ENCODE assay signal across 10 cellular contexts in the genomic region with DNA sequence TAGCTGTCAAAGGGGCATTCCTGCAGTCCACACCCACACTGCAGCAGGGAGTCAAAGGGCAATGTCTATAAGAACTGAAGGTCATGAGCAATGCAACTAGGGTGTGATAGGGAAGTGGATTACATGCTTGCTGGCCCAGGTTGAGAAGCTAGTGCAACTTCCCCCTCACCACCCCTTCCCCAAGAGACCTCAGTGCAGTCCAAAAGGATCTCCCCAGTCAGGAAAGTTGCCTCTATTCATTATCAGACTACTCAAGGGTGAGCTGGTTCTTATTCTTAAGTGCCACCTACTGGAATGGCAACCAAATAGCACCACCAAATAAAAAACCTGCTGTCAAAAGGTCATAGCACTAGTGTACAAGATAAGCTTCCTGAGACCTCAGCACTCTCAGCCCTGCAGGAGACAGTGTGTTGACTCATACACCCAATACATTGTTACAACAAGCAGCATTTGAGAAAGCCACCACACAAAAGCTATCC. TPM values are rescaled to one million over a fixed set of nuclear protein-coding genes. Genes with fewer than 3 reads are reported as not detected.
DNase-seq lines count a peak whose midpoint lies in the region; ATAC-seq, FAIRE-seq and TF ChIP-seq lines count a peak whose summit lies in the region.
"Had no signal": no experiment of that assay in that cellular context is flagged by ENCODE, and none has a peak within 500 bp of the region (broad histone marks: within the 10 kb centered on the region; RNA-seq: fewer than 3 reads in every experiment).

No MANE protein-coding gene starts in this region.

- in situ Hi-C loops in astrocyte of the cerebellum (cut with HindIII; ENCODE audit: low sequenced_read_pairs), result no loop called here

- H3K27me3 ChIP-seq in upper lobe of left lung, result no peaks in the 10 kb centered on the region

- FAIRE-seq in frontal cortex (lab: Jason Lieb, UNC), result no peak
- FAIRE-seq: G401.6 had no signal

- no peaks in the 10 kb centered on the region for H3K36me3 ChIP-seq in upper lobe of left lung

- TF ChIP-seq POLR2A in upper lobe of left lung (IDR thresholded peaks at IDR 0.05), result no peak

- peaks cover 0 to 5% (median 2%) of the 10 kb centered on the region in 4 donors for H3K9me3 ChIP-seq in upper lobe of left lung

- peak; percentile 70 for TF ChIP-seq RAD21 in Ishikawa (IDR thresholded peaks at IDR 0.05; ENCODE audit: low read depth)

- CTCF ChIA-PET in activated naive CD4-positive, alpha-beta T cell treated with anti-CD3 and anti-CD28 coated beads, Interleukin-2, amount 10 ng/mL, durations not matched to agents 7 days and 5 days (lab: Charles Lee), result interaction anchor here (0.9 to 1.4 kb wide), 5 partner anchors 9 to 765 kb away, joined by 3 to 4 read pairs (median 4); a partner anchor contains a TSS

- ATAC-seq in activated naive CD8-positive, alpha-beta T cell treated with anti-CD3 and anti-CD28 coated beads, Interleukin-2, amount 50 U/mL, for 24 hours, result peak; percentile 46
- peak; percentile 17 to 26 for ATAC-seq in upper lobe of left lung (ENCODE audit: low FRiP score in 2 of 2)

- H3K4me1 Mint-ChIP-seq in activated naive CD8-positive, alpha-beta T cell treated with anti-CD3 and anti-CD28 coated beads, Interleukin-2, amount 50 U/mL, for 24 hours, result peaks cover 2% of the 10 kb centered on the region
- H3K4me1 Mint-ChIP-seq in activated naive CD8-positive, alpha-beta T cell treated with anti-CD3 and anti-CD28 coated beads for 36 hours, result peaks cover 7% of the 10 kb centered on the region
- no peaks in the 10 kb centered on the region for H3K4me1 Mint-ChIP-seq in activated naive CD4-positive, alpha-beta T cell treated with anti-CD3 and anti-CD28 coated beads, Interleukin-2, amount 10 ng/mL, durations not matched to agents 7 days and 5 days

- H3K9me3 Mint-ChIP-seq in activated naive CD8-positive, alpha-beta T cell treated with anti-CD3 and anti-CD28 coated beads, Interleukin-2, amount 50 U/mL, for 24 hours, result peaks cover 28% of the 10 kb centered on the region
- H3K9me3 Mint-ChIP-seq in activated naive CD8-positive, alpha-beta T cell treated with anti-CD3 and anti-CD28 coated beads for 36 hours, result peaks cover 24% of the 10 kb centered on the region
- H3K9me3 Mint-ChIP-seq in activated naive CD4-positive, alpha-beta T cell treated with anti-CD3 and anti-CD28 coated beads, Interleukin-2, amount 10 ng/mL, durations not matched to agents 7 days and 5 days, result peaks cover 2% of the 10 kb centered on the region

- no peak overlapping the region for H3K27ac Mint-ChIP-seq in activated naive CD8-positive, alpha-beta T cell treated with anti-CD3 and anti-CD28 coated beads, Interleukin-2, amount 50 U/mL, for 24 hours
- H3K27ac Mint-ChIP-seq in activated naive CD8-positive, alpha-beta T cell treated with anti-CD3 and anti-CD28 coated beads for 36 hours, result no peak overlapping the region
- no peak overlapping the region for H3K27ac Mint-ChIP-seq in activated naive CD4-positive, alpha-beta T cell treated with anti-CD3 and anti-CD28 coated beads, Interleukin-2, amount 10 ng/mL, durations not matched to agents 7 days and 5 days

- TF ChIP-seq EP300 in Ishikawa (IDR thresholded peaks at IDR 0.05; ENCODE audit: borderline replicate concordance) (no peak), upper lobe of left lung (IDR thresholded peaks at IDR 0.05) (no peak)

- H3K27me3 Mint-ChIP-seq in activated naive CD8-positive, alpha-beta T cell treated with anti-CD3 and anti-CD28 coated beads, Interleukin-2, amount 50 U/mL, for 24 hours, result no peaks in the 10 kb centered on the region
- no peaks in the 10 kb centered on the region for H3K27me3 Mint-ChIP-seq in activated naive CD8-positive, alpha-beta T cell treated with anti-CD3 and anti-CD28 coated beads for 36 hours
- H3K27me3 Mint-ChIP-seq in activated naive CD4-positive, alpha-beta T cell treated with anti-CD3 and anti-CD28 coated beads, Interleukin-2, amount 10 ng/mL, durations not matched to agents 7 days and 5 days, result no peaks in the 10 kb centered on the region

- H3K4me1 ChIP-seq in upper lobe of left lung, result no peaks in the 10 kb centered on the region
- H3K4me1 ChIP-seq: parathyroid adenoma had no signal

- H3K4me3 Mint-ChIP-seq in activated naive CD8-positive, alpha-beta T cell treated with anti-CD3 and anti-CD28 coated beads, Interleukin-2, amount 50 U/mL, for 24 hours, result no peak overlapping the region
- no peak overlapping the region for H3K4me3 Mint-ChIP-seq in activated naive CD8-positive, alpha-beta T cell treated with anti-CD3 and anti-CD28 coated beads for 36 hours
- no peak overlapping the region for H3K4me3 Mint-ChIP-seq in activated naive CD4-positive, alpha-beta T cell treated with anti-CD3 and anti-CD28 coated beads, Interleukin-2, amount 10 ng/mL, durations not matched to agents 7 days and 5 days

- H3K27ac ChIP-seq in upper lobe of left lung, result no peak overlapping the region
- H3K27ac ChIP-seq: parathyroid adenoma had no signal

- H3K36me3 Mint-ChIP-seq in activated naive CD8-positive, alpha-beta T cell treated with anti-CD3 and anti-CD28 coated beads, Interleukin-2, amount 50 U/mL, for 24 hours (ENCODE audit: low read depth), result peaks cover 30% of the 10 kb centered on the region
- peaks cover 36% of the 10 kb centered on the region for H3K36me3 Mint-ChIP-seq in activated naive CD8-positive, alpha-beta T cell treated with anti-CD3 and anti-CD28 coated beads for 36 hours
- H3K36me3 Mint-ChIP-seq in activated naive CD4-positive, alpha-beta T cell treated with anti-CD3 and anti-CD28 coated beads, Interleukin-2, amount 10 ng/mL, durations not matched to agents 7 days and 5 days, result no peaks in the 10 kb centered on the region

- peak; percentile 5 for TF ChIP-seq CTCF in astrocyte of the cerebellum (IDR thresholded peaks at IDR 0.05; ENCODE audit: low read depth, low read length, missing control alignments)
- peak in 3 of 6 experiments; percentile 11 to 26 (median 16) for TF ChIP-seq CTCF in upper lobe of left lung (IDR thresholded peaks at IDR 0.05)

- no peak for DNase-seq in activated naive CD8-positive, alpha-beta T cell treated with anti-CD3 and anti-CD28 coated beads, Interleukin-2, amount 50 U/mL, for 24 hours
- DNase-seq in activated naive CD8-positive, alpha-beta T cell treated with anti-CD3 and anti-CD28 coated beads for 36 hours, result no peak
- DNase-seq in astrocyte of the cerebellum (ENCODE audit: low read depth) (no peak), upper lobe of left lung (no peak), NCI-H2196 treated with DMSO at 0.1 percent for 48 hours (lab: John Stamatoyannopoulos, UW; ENCODE audit: unreplicated experiment) (no peak), frontal cortex (ENCODE audit: low spot score in 2 of 2) (no peak)
- no peak for DNase-seq in activated naive CD4-positive, alpha-beta T cell treated with anti-CD3 and anti-CD28 coated beads, Interleukin-2, amount 10 ng/mL, durations not matched to agents 7 days and 5 days

- H3K4me3 ChIP-seq in astrocyte of the cerebellum (ENCODE audit: low read depth, low read length) (no peak overlapping the region), upper lobe of left lung (no peak overlapping the region)

TF ChIP-seq in Ishikawa, 13 proteins besides CTCF, POLR2A, EP300 and RAD21:
- TF ChIP-seq CEBPB (IDR thresholded peaks at IDR 0.05) (no peak), FOXM1 (IDR thresholded peaks at IDR 0.05; ENCODE audit: borderline replicate concordance, low read depth) (no peak), TEAD4 (IDR thresholded peaks at IDR 0.05) (no peak), TCF12 (IDR thresholded peaks at IDR 0.05; ENCODE audit: low read depth) (no peak), TAF1 (IDR thresholded peaks at IDR 0.05; ENCODE audit: low read depth) (no peak), NFIC (IDR thresholded peaks at IDR 0.05) (no peak), EGR1 (IDR thresholded peaks at IDR 0.05) (no peak), CREB1 (IDR thresholded peaks at IDR 0.05; ENCODE audit: low read depth) (no peak), YY1 (IDR thresholded peaks at IDR 0.05; ENCODE audit: low read depth) (no peak), ZBTB7A (IDR thresholded peaks at IDR 0.05; ENCODE audit: low read depth) (no peak)
- TF ChIP-seq, protein P1, sequence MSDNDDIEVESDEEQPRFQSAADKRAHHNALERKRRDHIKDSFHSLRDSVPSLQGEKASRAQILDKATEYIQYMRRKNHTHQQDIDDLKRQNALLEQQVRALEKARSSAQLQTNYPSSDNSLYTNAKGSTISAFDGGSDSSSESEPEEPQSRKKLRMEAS (IDR thresholded peaks at IDR 0.05), result no peak
- TF ChIP-seq, protein P2, sequence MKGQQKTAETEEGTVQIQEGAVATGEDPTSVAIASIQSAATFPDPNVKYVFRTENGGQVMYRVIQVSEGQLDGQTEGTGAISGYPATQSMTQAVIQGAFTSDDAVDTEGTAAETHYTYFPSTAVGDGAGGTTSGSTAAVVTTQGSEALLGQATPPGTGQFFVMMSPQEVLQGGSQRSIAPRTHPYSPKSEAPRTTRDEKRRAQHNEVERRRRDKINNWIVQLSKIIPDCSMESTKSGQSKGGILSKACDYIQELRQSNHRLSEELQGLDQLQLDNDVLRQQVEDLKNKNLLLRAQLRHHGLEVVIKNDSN (IDR thresholded peaks at IDR 0.05), result no peak
- TF ChIP-seq, protein P3, sequence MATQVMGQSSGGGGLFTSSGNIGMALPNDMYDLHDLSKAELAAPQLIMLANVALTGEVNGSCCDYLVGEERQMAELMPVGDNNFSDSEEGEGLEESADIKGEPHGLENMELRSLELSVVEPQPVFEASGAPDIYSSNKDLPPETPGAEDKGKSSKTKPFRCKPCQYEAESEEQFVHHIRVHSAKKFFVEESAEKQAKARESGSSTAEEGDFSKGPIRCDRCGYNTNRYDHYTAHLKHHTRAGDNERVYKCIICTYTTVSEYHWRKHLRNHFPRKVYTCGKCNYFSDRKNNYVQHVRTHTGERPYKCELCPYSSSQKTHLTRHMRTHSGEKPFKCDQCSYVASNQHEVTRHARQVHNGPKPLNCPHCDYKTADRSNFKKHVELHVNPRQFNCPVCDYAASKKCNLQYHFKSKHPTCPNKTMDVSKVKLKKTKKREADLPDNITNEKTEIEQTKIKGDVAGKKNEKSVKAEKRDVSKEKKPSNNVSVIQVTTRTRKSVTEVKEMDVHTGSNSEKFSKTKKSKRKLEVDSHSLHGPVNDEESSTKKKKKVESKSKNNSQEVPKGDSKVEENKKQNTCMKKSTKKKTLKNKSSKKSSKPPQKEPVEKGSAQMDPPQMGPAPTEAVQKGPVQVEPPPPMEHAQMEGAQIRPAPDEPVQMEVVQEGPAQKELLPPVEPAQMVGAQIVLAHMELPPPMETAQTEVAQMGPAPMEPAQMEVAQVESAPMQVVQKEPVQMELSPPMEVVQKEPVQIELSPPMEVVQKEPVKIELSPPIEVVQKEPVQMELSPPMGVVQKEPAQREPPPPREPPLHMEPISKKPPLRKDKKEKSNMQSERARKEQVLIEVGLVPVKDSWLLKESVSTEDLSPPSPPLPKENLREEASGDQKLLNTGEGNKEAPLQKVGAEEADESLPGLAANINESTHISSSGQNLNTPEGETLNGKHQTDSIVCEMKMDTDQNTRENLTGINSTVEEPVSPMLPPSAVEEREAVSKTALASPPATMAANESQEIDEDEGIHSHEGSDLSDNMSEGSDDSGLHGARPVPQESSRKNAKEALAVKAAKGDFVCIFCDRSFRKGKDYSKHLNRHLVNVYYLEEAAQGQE (IDR thresholded peaks at IDR 0.05; ENCODE audit: low read depth), result no peak

RNA-seq across cellular contexts. Expression of a gene that starts 28.2 kb away (rescaled TPM):
- 10 to 100 TPM; 20.4 to 21.3 TPM for total RNA-seq in activated naive CD8-positive, alpha-beta T cell treated with anti-CD3 and anti-CD28 coated beads for 36 hours
- total RNA-seq in upper lobe of left lung (10 to 100 TPM in 1 of 6 donors, 1 to 10 TPM in 5; 7.7 to 10.0 (median 8.8) TPM), frontal cortex (23.6 TPM)
